ENCODE assay signal across 1 cellular context in the genomic region with DNA sequence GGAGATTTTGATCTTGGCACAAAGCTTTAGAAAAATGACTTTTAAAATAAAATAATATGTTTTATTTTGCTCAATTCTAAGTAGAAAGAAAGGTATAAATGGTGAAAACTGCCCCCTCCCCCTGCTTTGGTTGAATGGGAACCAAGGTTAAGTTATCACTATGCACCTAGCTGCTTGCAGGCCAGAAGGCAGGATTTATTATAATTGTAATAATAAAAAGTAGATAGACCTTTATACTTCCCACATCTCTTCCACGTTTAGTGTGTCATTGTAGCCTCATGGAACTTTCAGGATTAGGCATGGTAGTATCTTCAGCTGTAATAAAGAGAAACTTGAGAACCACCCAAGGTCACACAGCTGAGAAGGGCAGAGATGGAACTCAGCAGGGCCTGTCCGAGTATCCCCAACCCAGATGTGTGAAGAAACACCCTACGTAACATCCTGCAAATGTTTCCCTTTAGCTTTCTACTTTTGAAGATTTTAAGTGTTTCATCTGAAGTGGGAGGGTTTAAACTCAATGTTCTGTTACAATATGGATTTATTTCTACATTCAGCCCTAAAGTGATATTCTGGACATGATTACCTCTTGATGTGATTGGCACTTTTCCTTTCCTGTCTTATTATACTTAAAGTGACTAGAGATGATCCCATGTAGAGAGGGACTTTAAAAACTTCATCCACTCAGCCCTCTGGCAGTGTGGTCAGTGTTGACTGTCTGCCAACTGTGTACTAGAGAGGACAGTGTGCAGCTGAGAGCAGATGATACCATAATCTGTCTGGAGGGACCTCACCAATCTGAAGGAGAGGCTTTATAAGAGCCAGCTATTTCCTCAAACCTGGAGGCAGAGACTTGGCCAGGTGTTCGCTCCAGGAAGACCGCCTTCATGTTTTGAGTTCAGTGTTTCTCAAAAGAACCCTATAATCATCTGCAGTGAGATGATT.
TF ChIP-seq lines count a peak whose summit lies in the region.

No MANE protein-coding gene starts in this region.

TF ChIP-seq in GM23338, 12 proteins besides CTCF, POLR2A, EP300 and RAD21 (continued from another document):
- TF ChIP-seq, protein P1, sequence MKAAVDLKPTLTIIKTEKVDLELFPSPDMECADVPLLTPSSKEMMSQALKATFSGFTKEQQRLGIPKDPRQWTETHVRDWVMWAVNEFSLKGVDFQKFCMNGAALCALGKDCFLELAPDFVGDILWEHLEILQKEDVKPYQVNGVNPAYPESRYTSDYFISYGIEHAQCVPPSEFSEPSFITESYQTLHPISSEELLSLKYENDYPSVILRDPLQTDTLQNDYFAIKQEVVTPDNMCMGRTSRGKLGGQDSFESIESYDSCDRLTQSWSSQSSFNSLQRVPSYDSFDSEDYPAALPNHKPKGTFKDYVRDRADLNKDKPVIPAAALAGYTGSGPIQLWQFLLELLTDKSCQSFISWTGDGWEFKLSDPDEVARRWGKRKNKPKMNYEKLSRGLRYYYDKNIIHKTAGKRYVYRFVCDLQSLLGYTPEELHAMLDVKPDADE (IDR thresholded peaks at IDR 0.05) = no peak
- TF ChIP-seq POLR2AphosphoS5 (IDR thresholded peaks at IDR 0.05; ENCODE audit: low read depth) = no peak
- TF ChIP-seq STAT1 (IDR thresholded peaks at IDR 0.05; ENCODE audit: unreplicated experiment) = no peak
- TF ChIP-seq NANOG (IDR thresholded peaks at IDR 0.05; ENCODE audit: borderline replicate concordance) = no peak
- no peak for TF ChIP-seq JUNB (IDR thresholded peaks at IDR 0.05; ENCODE audit: unreplicated experiment)
- TF ChIP-seq, protein P2, sequence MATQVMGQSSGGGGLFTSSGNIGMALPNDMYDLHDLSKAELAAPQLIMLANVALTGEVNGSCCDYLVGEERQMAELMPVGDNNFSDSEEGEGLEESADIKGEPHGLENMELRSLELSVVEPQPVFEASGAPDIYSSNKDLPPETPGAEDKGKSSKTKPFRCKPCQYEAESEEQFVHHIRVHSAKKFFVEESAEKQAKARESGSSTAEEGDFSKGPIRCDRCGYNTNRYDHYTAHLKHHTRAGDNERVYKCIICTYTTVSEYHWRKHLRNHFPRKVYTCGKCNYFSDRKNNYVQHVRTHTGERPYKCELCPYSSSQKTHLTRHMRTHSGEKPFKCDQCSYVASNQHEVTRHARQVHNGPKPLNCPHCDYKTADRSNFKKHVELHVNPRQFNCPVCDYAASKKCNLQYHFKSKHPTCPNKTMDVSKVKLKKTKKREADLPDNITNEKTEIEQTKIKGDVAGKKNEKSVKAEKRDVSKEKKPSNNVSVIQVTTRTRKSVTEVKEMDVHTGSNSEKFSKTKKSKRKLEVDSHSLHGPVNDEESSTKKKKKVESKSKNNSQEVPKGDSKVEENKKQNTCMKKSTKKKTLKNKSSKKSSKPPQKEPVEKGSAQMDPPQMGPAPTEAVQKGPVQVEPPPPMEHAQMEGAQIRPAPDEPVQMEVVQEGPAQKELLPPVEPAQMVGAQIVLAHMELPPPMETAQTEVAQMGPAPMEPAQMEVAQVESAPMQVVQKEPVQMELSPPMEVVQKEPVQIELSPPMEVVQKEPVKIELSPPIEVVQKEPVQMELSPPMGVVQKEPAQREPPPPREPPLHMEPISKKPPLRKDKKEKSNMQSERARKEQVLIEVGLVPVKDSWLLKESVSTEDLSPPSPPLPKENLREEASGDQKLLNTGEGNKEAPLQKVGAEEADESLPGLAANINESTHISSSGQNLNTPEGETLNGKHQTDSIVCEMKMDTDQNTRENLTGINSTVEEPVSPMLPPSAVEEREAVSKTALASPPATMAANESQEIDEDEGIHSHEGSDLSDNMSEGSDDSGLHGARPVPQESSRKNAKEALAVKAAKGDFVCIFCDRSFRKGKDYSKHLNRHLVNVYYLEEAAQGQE (IDR thresholded peaks at IDR 0.05; ENCODE audit: unreplicated experiment) = no peak
- TF ChIP-seq EZH2phosphoT487 (IDR thresholded peaks at IDR 0.05; ENCODE audit: unreplicated experiment) = no peak
- TF ChIP-seq ZNF331 (CRISPR knock-in tag; IDR thresholded peaks at IDR 0.05; ENCODE audit: low read depth) = no peak
